8 cellular contexts compared by ENCODE assay signal in genomic region chr6:28383235-28384142, GRCh38. TPM values are rescaled to one million over a fixed set of nuclear protein-coding genes. Genes with fewer than 3 reads are reported as not detected.
DNase-seq lines count a peak whose midpoint lies in the region; ATAC-seq lines count a peak whose summit lies in the region.

No MANE protein-coding gene starts in this region.

- H3K27me3 ChIP-seq in adipocyte (replicated peaks; ENCODE audit: control insufficient read depth, insufficient read depth, low read length) = no peaks in the 10 kb centered on the region

- H3K4me3 ChIP-seq in adipocyte (ENCODE audit: low read length) = peak overlapping the region; percentile 84

- intact Hi-C loops in cardiac septum (cut with DNase I) = no loop called here

- H3K4me1 ChIP-seq in adipocyte (ENCODE audit: control insufficient read depth, insufficient read depth, low read length) = peaks cover 12% of the 10 kb centered on the region

- DNase-seq in Ammon's horn (ENCODE audit: low spot score) = peak; percentile 76
- peak; percentile 75 for DNase-seq in NCI-H774 (lab: John Stamatoyannopoulos, UW)
- DNase-seq in adipocyte (ENCODE audit: low read depth) = peak; percentile 82
- DNase-seq in cardiac septum (ENCODE audit: low spot score) = peak; percentile 92
- peak; percentile 62 for DNase-seq in occipital lobe (lab: John Stamatoyannopoulos, UW)
- DNase-seq in NCI-H82 (lab: John Stamatoyannopoulos, UW) = no peak

- ATAC-seq in GM18870 (IDR thresholded peaks at IDR 0.05; ENCODE audit: unreplicated experiment) = peak; percentile 82
- peak; percentile 90 for ATAC-seq in HG03097 (IDR thresholded peaks at IDR 0.05; ENCODE audit: low FRiP score, unreplicated experiment)

- H3K36me3 ChIP-seq in adipocyte (ENCODE audit: control insufficient read depth, insufficient read depth, low read length, severe bottlenecking) = peaks cover 32% of the 10 kb centered on the region

- peak overlapping the region; percentile 84 for H3K9ac ChIP-seq in adipocyte (ENCODE audit: low read length)

- H3K9me3 ChIP-seq in adipocyte (ENCODE audit: control insufficient read depth, low read length) = peaks cover 6% of the 10 kb centered on the region

RNA-seq across cellular contexts. Expression of gene ZSCAN12, which starts 16.1 kb away (rescaled TPM):
- total RNA-seq in cardiac septum (3.1 TPM), occipital lobe (19.0 TPM)

RNA-seq across cellular contexts. Expression of gene ZKSCAN3, which starts 33.7 kb away (rescaled TPM):
- total RNA-seq in cardiac septum (5.3 TPM), occipital lobe (8.6 TPM)

RNA-seq across cellular contexts. Expression of gene ZSCAN31, which starts 47.5 kb away (rescaled TPM):
- total RNA-seq in cardiac septum = 7.1 TPM
- 16.5 TPM for total RNA-seq in occipital lobe

RNA-seq across cellular contexts. Expression of gene ZSCAN23, which starts 59.8 kb away (rescaled TPM):
- total RNA-seq in cardiac septum = 1.6 TPM
- total RNA-seq in occipital lobe = 16.2 TPM
